ENCODE assay signal across 26 cellular contexts in the genomic region with DNA sequence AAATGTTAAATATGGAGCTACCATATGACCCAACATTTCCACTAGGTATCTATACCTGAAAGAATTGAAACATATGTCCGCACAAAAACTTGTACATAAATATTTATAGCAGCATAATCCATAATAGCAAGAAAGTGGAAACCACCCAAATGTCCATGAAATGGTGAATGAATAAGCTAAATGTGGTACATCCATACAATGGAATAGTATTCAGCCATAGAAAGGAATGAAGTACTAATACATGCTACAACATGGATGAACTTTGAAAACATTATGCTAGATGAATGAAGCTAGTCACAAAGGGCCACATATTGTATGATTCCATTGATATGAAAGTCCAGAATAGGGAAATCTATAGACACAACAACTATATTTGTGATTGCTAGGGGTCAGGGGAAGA. TPM values are rescaled to one million over a fixed set of nuclear protein-coding genes. Genes with fewer than 3 reads are reported as not detected.
DNase-seq lines count a peak whose midpoint lies in the region; ATAC-seq, FAIRE-seq and TF ChIP-seq lines count a peak whose summit lies in the region.
"Had no signal": no experiment of that assay in that cellular context is flagged by ENCODE, and none has a peak within 500 bp of the region (broad histone marks: within the 10 kb centered on the region; RNA-seq: fewer than 3 reads in every experiment).

No MANE protein-coding gene starts in this region.

- H3K9me3 ChIP-seq in SK-N-SH, result no peaks in the 10 kb centered on the region
- no peaks in the 10 kb centered on the region for H3K9me3 ChIP-seq in HEK293 (ENCODE audit: control insufficient read depth, insufficient read depth, low read depth, low read length)
- peaks cover 4% of the 10 kb centered on the region; the same call in 1 of the 2 replicates for H3K9me3 ChIP-seq in K562 (replicated peaks; ENCODE audit: control insufficient read depth, insufficient read depth, low read depth, low read length)
- H3K9me3 ChIP-seq in neuronal stem cell (replicated peaks in 1 of 2; ENCODE audit: control insufficient read depth in 2 of 2, insufficient read depth in 1 of 2, low read depth in 1 of 2, low read length in 2 of 2), result peaks cover 0 to 3% of the 10 kb centered on the region in 2 donors
- H3K9me3 ChIP-seq: BE2C had no signal

- no peaks in the 10 kb centered on the region for H3K9me1 ChIP-seq in K562 (ENCODE audit: control insufficient read depth, insufficient read depth, low read length)

- no peak overlapping the region for H2BK15ac ChIP-seq in neuronal stem cell (ENCODE audit: low read length)

- no peaks in the 10 kb centered on the region for H3F3A ChIP-seq in SK-N-SH (replicated peaks; ENCODE audit: insufficient read depth)

- ATAC-seq in SK-N-SH treated with all-trans-retinoic acid at 6 μM for 48 hours (no peak), K562 (no peak)
- ATAC-seq: GM12878 had no signal

- H3K9ac ChIP-seq in SK-N-SH (no peak overlapping the region), K562 (ENCODE audit: insufficient read depth in 1 of 2, low read depth in 2 of 2, low read length in 2 of 2) (no peak overlapping the region), neuronal stem cell (ENCODE audit: low read depth, low read length, poor library complexity) (no peak overlapping the region)
- H3K9ac ChIP-seq: BLaER1 had no signal

- H3K4me2 ChIP-seq in SK-N-SH (no peak overlapping the region), K562 (ENCODE audit: insufficient read depth, low read length) (no peak overlapping the region), neuronal stem cell (ENCODE audit: insufficient read depth, low read length, poor library complexity, severe bottlenecking) (no peak overlapping the region)
- H3K4me2 ChIP-seq: BLaER1 had no signal

- H3K79me1 ChIP-seq in neuronal stem cell (ENCODE audit: low read depth, low read length), result peaks cover 2% of the 10 kb centered on the region

- TF ChIP-seq CTCF in SK-N-SH (IDR thresholded peaks at IDR 0.05) (no peak), HEK293 (tag by site-specific recombination; IDR thresholded peaks at IDR 0.05) (no peak), K562 (IDR thresholded peaks at IDR 0.05 in 2 of 3, conservative IDR thresholded peaks at IDR 0.05 in 1 of 3; ENCODE audit: insufficient read depth in 2 of 3, low read depth in 1 of 3, low read length in 3 of 3) (no peak)

- TF ChIP-seq RAD21 in SK-N-SH (IDR thresholded peaks at IDR 0.05; ENCODE audit: low read length), result no peak
- no peak for TF ChIP-seq RAD21 in K562 (CRISPR knock-in tag; conservative IDR thresholded peaks at IDR 0.05 in 1 of 2, IDR thresholded peaks at IDR 0.05 in 1 of 2)

- no peak overlapping the region for H3K23ac ChIP-seq in neuronal stem cell (ENCODE audit: low read depth, low read length, poor library complexity)

- no TSS peak for BruUV-seq in K562 (replicated peaks; lab: Mats Ljungman, UMichigan)

- TF ChIP-seq EP300 in SK-N-SH (IDR thresholded peaks at IDR 0.05; ENCODE audit: borderline replicate concordance in 1 of 2, low read depth in 1 of 2, low read length in 1 of 2) (no peak), K562 (IDR thresholded peaks at IDR 0.05; ENCODE audit: low read length) (no peak)

- H3K79me2 ChIP-seq in SK-N-SH (ENCODE audit: insufficient read depth) (no peaks in the 10 kb centered on the region), K562 (ENCODE audit: control insufficient read depth, insufficient read depth, low read length) (no peaks in the 10 kb centered on the region)

- no peak overlapping the region for H2BK120ac ChIP-seq in neuronal stem cell (ENCODE audit: low read depth, low read length)

- H4K8ac ChIP-seq in neuronal stem cell (ENCODE audit: low read depth, low read length), result no peak overlapping the region

- H2BK12ac ChIP-seq in neuronal stem cell (ENCODE audit: low read length), result no peak overlapping the region

- H4K20me1 ChIP-seq in SK-N-SH (ENCODE audit: insufficient read depth) (no peaks in the 10 kb centered on the region), K562 (replicated peaks; ENCODE audit: control insufficient read depth, insufficient read depth, low read length) (0 out of 2 replicates have a peak, but pooled peaks cover 4% of the 10 kb centered on the region)
- H4K20me1 ChIP-seq: BLaER1 had no signal

- no peak overlapping the region for H3K4ac ChIP-seq in neuronal stem cell (ENCODE audit: low read length)

- DNase-seq in SK-N-SH, result no peak
- DNase-seq in K562 (ENCODE audit: extremely low read depth in 1 of 4, low spot score in 3 of 4), result no peak
- DNase-seq in activated CD4-positive, alpha-beta T cell treated with anti-CD3 and anti-CD28 coated beads for 4 hours, result no peak
- DNase-seq in T-helper 9 cell, result no peak
- no peak for DNase-seq in neuronal stem cell (ENCODE audit: low spot score)
- DNase-seq: ACHN; BE2C; C1 segment of cervical spinal cord; CD4-positive, alpha-beta memory T cell; CD4-positive, CD25-positive, alpha-beta regulatory T cell; COR-L47; DMS53; DMS79; DND-41; EL; GDM1 had no signal

- H3K18ac ChIP-seq in neuronal stem cell (ENCODE audit: low read length), result no peak overlapping the region

- POLR2A ChIA-PET in SK-N-SH (lab: Yijun Ruan, JAX) (interaction anchor here (0.7 kb wide), 1 partner anchor 31 kb away, joined by 3 read pairs; no protein-coding TSS in a partner anchor), HEK293 (lab: Yijun Ruan, JAX) (no interaction called here), K562 (lab: Yijun Ruan, JAX) (interaction anchor here (0.7 to 0.8 kb wide), 3 partner anchors 9 to 14 kb away, joined by 3 to 4 read pairs (median 3); no protein-coding TSS in a partner anchor)

- H3K4me3 ChIP-seq in SK-N-SH (ENCODE audit: low read depth in 2 of 2, low read length in 1 of 2) (no peak overlapping the region), HEK293 (ENCODE audit: low read depth, low read length) (no peak overlapping the region), K562 (no peak overlapping the region), neuronal stem cell (ENCODE audit: low read length in 2 of 2) (no peak overlapping the region)
- H3K4me3 ChIP-seq: BLaER1, GM12878 had no signal

- no peak overlapping the region for H3K14ac ChIP-seq in neuronal stem cell (ENCODE audit: low read length)

- no peak overlapping the region for H2AK5ac ChIP-seq in neuronal stem cell (ENCODE audit: low read depth, low read length)

- TF ChIP-seq POLR2A in K562 (conservative IDR thresholded peaks at IDR 0.05), result no peak

- H2BK5ac ChIP-seq in neuronal stem cell (ENCODE audit: low read length), result no peak overlapping the region

- H3K27ac ChIP-seq in SK-N-SH (ENCODE audit: low read depth in 2 of 2, low read length in 1 of 2) (no peak overlapping the region), HEK293 (ENCODE audit: extremely low read depth, low read depth, low read length) (no peak overlapping the region), K562 (ENCODE audit: extremely low read depth, low read depth, low read length) (no peak overlapping the region), neuronal stem cell (replicated peaks; ENCODE audit: low read length) (no peak overlapping the region)
- H3K27ac ChIP-seq: 22Rv1, BLaER1 had no signal

- no peaks in the 10 kb centered on the region for H3K36me3 ChIP-seq in SK-N-SH (replicated peaks in 1 of 2; ENCODE audit: control insufficient read depth in 1 of 2, insufficient read depth in 2 of 2, low read length in 1 of 2)
- no peaks in the 10 kb centered on the region for H3K36me3 ChIP-seq in HEK293 (ENCODE audit: control insufficient read depth in 2 of 2, insufficient read depth in 1 of 2, low read length in 2 of 2)
- no peaks in the 10 kb centered on the region for H3K36me3 ChIP-seq in K562 (ENCODE audit: control insufficient read depth, insufficient read depth, low read length)
- peaks cover 0 to 2% of the 10 kb centered on the region in 2 donors for H3K36me3 ChIP-seq in neuronal stem cell (replicated peaks in 1 of 2; ENCODE audit: control insufficient read depth in 2 of 2, insufficient read depth in 2 of 2, low read length in 2 of 2)
- H3K36me3 ChIP-seq: BE2C, BLaER1 had no signal

- in situ Hi-C loops in K562 (cut with MboI), result no loop called here

- no peak overlapping the region for H2AFZ ChIP-seq in SK-N-SH (ENCODE audit: low read depth)
- H2AFZ ChIP-seq in K562 (ENCODE audit: low read depth, low read length), result no peak overlapping the region
- H2AFZ ChIP-seq in neuronal stem cell (ENCODE audit: low read length), result no peak overlapping the region

- CTCF ChIA-PET in SK-N-SH (lab: Yijun Ruan, JAX), result interaction anchor here (0.5 to 45.6 kb wide), 7 partner anchors 9 to 985 kb away, joined by 3 to 1333 read pairs (median 12); no protein-coding TSS in a partner anchor
- CTCF ChIA-PET in HEK293 (lab: Yijun Ruan, JAX), result interaction anchor here (0.8 to 6.5 kb wide), 9 partner anchors 11 to 148 kb away, joined by 3 to 49 read pairs (median 9); no protein-coding TSS in a partner anchor
- CTCF ChIA-PET in K562 (lab: Yijun Ruan, JAX; ENCODE audit: low intra/inter-chr PET ratio), result no interaction called here

- H3K4me1 ChIP-seq in SK-N-SH (ENCODE audit: control insufficient read depth in 1 of 2, insufficient read depth in 2 of 2, low read depth in 1 of 2, low read length in 1 of 2) (peaks cover 5 to 9% of the 10 kb centered on the region in 2 experiments; a peak in 2 of 4 replicates), HEK293 (ENCODE audit: control insufficient read depth, insufficient read depth, low read length) (no peaks in the 10 kb centered on the region), K562 (replicated peaks in 1 of 2; ENCODE audit: control insufficient read depth in 2 of 2, insufficient read depth in 2 of 2, low read length in 2 of 2) (peaks cover 0 to 4% of the 10 kb centered on the region in 2 experiments; a peak in 1 of 5 replicates), neuronal stem cell (ENCODE audit: control insufficient read depth in 2 of 2, insufficient read depth in 1 of 2, low read depth in 1 of 2, low read length in 2 of 2) (peaks cover 0 to 5% of the 10 kb centered on the region in 2 donors)

- H3K27me3 ChIP-seq in SK-N-SH (ENCODE audit: insufficient read depth) (0 out of 2 replicates have a peak, but pooled peaks cover 5% of the 10 kb centered on the region), K562 (ENCODE audit: control insufficient read depth in 2 of 2, insufficient read depth in 2 of 2, low read length in 2 of 2) (peaks cover 4 to 28% of the 10 kb centered on the region in 2 experiments), neuronal stem cell (ENCODE audit: control insufficient read depth in 3 of 3, insufficient read depth in 3 of 3, low read depth in 1 of 3, low read length in 3 of 3) (peaks cover 0 to 7% (median 2%) of the 10 kb centered on the region in 3 experiments)
- H3K27me3 ChIP-seq: BE2C, BLaER1 had no signal

- no peaks in the 10 kb centered on the region for H3K9me2 ChIP-seq in SK-N-SH

- intact Hi-C loops in K562 (cut with micrococcal nuclease), result no loop called here

- WGBS in SK-N-SH (ENCODE audit: low lambda C conversion rate), result 83% methylated on average over 1 of the region's 1 CpG
- 0% methylated on average over 1 of the region's 1 CpG for WGBS in K562 (ENCODE audit: insufficient coverage, low coverage, missing lambda C conversion rate)
- no CpG with 5 or more reads among the region's 1 CpG for WGBS in neuronal stem cell (ENCODE audit: extremely low coverage in 2 of 2, insufficient read length in 2 of 2, insufficient replicate concordance in 1 of 2), 2 donors

- no peak for FAIRE-seq in K562 (lab: Jason Lieb, UNC)
- FAIRE-seq: GM12892, GM18507 had no signal

- H4K91ac ChIP-seq in neuronal stem cell (ENCODE audit: low read depth, low read length, poor library complexity), result no peak overlapping the region

RNA-seq across cellular contexts. Expression of gene BLACAT1, which starts 20.0 kb away (rescaled TPM):
- polyA plus RNA-seq in SK-N-SH (2012; rRNA removed) (not detected in 2 replicates), K562 (2011; rRNA removed) (3.4 and 5.9 TPM in 2 replicates), K562 (2014; fragmentation: Illumina TruSeq; extraction: Trizol) (1.2 and 1.6 TPM in 2 replicates), K562 (2014; fragmentation: Nextera tagmentation; extraction: Ambion mirVana) (under 1 TPM; 0.10 to 0.17 TPM), K562 (2014; rRNA removed) (0.84 and 1.3 TPM in 2 replicates)
- not detected in 2 replicates for polyA plus RNA-seq in SK-N-SH (2012; cell fraction: cytosol; rRNA removed)
- polyA plus RNA-seq in SK-N-SH (2012; cell fraction: nucleus; rRNA removed), result 0.04 TPM in 1 of 2 replicates, not detected in the other
- total RNA-seq in K562 (2011; cell fraction: chromatin; rRNA removed; ENCODE audit: low replicate concordance), result 5.4 and 17.4 TPM in 2 replicates
- 5.8 and 9.7 TPM in 2 replicates for total RNA-seq in K562 (2011; cell fraction: nucleolus; rRNA removed)
- 7.8 and 9.5 TPM in 2 replicates for total RNA-seq in K562 (2011; cell fraction: nucleoplasm; rRNA removed)
- total RNA-seq in K562 (2014; rRNA removed) (0.37 and 0.73 TPM in 2 replicates), K562 (2014; rRNA removed; fragmentation: Illumina TruSeq; extraction: Trizol) (0.73 and 1.1 TPM in 2 replicates), K562 (2015; rRNA removed; fragmentation: Illumina TruSeq; extraction: Trizol) (0.45 and 0.47 TPM in 2 replicates), K562 (2021) (0.83 and 1.0 TPM in 2 replicates)
- polyA plus RNA-seq in K562 (2011; cell fraction: cytosol; rRNA removed), result 2.6 and 3.6 TPM in 2 replicates
- polyA plus RNA-seq in K562 (2011; cell fraction: nucleus; rRNA removed), result 7.5 and 19.7 TPM in 2 replicates
- polyA plus RNA-seq in K562 (2012), result 1.2 and 3.3 TPM in 2 replicates
- 3.0 and 5.2 TPM in 2 replicates for polyA minus RNA-seq in K562 (2011; rRNA and poly(A)+ RNA removed)
- polyA minus RNA-seq in K562 (2011; cell fraction: cytosol; rRNA and poly(A)+ RNA removed), result 0.55 and 1.3 TPM in 2 replicates
- polyA minus RNA-seq in K562 (2011; cell fraction: nucleus; rRNA and poly(A)+ RNA removed), result 3.4 and 4.8 TPM in 2 replicates
- polyA plus RNA-seq in neuronal stem cell (2013, experiment 1 of 2), result 75.0 TPM
- 75.3 TPM for polyA plus RNA-seq in neuronal stem cell (2013, experiment 2 of 2)
- polyA plus RNA-seq: CD14-positive monocyte; CD4-positive, alpha-beta memory T cell; CD4-positive, CD25-positive, alpha-beta regulatory T cell; CD8-positive, alpha-beta memory T cell had no signal

RNA-seq across cellular contexts. Expression of gene CDK18, which starts 28.6 kb away (rescaled TPM):
- 2.5 and 3.1 TPM in 2 replicates for polyA plus RNA-seq in SK-N-SH (2012; rRNA removed)
- polyA plus RNA-seq in SK-N-SH (2012; cell fraction: cytosol; rRNA removed), result 0.80 and 1.3 TPM in 2 replicates
- 10.6 and 12.1 TPM in 2 replicates for polyA plus RNA-seq in SK-N-SH (2012; cell fraction: nucleus; rRNA removed)
- 0.63 and 3.1 TPM in 2 replicates for total RNA-seq in K562 (2011; cell fraction: chromatin; rRNA removed; ENCODE audit: low replicate concordance)
- 0.92 and 1.2 TPM in 2 replicates for total RNA-seq in K562 (2011; cell fraction: nucleolus; rRNA removed)
- 1.0 and 1.7 TPM in 2 replicates for total RNA-seq in K562 (2011; cell fraction: nucleoplasm; rRNA removed)
- total RNA-seq in K562 (2014; rRNA removed), result 0.05 TPM in 1 of 2 replicates, not detected in the other
- 0.07 TPM in 1 of 2 replicates, not detected in the other for total RNA-seq in K562 (2014; rRNA removed; fragmentation: Illumina TruSeq; extraction: Trizol)
- total RNA-seq in K562 (2015; rRNA removed; fragmentation: Illumina TruSeq; extraction: Trizol), result 0.23 and 0.69 TPM in 2 replicates
- 0.34 and 0.44 TPM in 2 replicates for total RNA-seq in K562 (2021)
- polyA plus RNA-seq in K562 (2011; rRNA removed), result 0.17 and 0.20 TPM in 2 replicates
- polyA plus RNA-seq in K562 (2011; cell fraction: cytosol; rRNA removed), result 0.06 and 0.25 TPM in 2 replicates
- 0.51 and 1.9 TPM in 2 replicates for polyA plus RNA-seq in K562 (2011; cell fraction: nucleus; rRNA removed)
- 0.46 and 1.4 TPM in 2 replicates for polyA plus RNA-seq in K562 (2012)
- polyA plus RNA-seq in K562 (2014; fragmentation: Illumina TruSeq; extraction: Trizol), result 0.51 and 0.61 TPM in 2 replicates
- polyA plus RNA-seq in K562 (2014; fragmentation: Nextera tagmentation; extraction: Ambion mirVana), result not detected
- polyA plus RNA-seq in K562 (2014; rRNA removed), result 0.08 and 0.19 TPM in 2 replicates
- 0.18 and 0.28 TPM in 2 replicates for polyA minus RNA-seq in K562 (2011; rRNA and poly(A)+ RNA removed)
- polyA minus RNA-seq in K562 (2011; cell fraction: cytosol; rRNA and poly(A)+ RNA removed), result not detected in 2 replicates
- 0.56 and 1.6 TPM in 2 replicates for polyA minus RNA-seq in K562 (2011; cell fraction: nucleus; rRNA and poly(A)+ RNA removed)
- 25.8 TPM for polyA plus RNA-seq in neuronal stem cell (2013, experiment 1 of 2)
- polyA plus RNA-seq in neuronal stem cell (2013, experiment 2 of 2), result 25.5 TPM
- polyA plus RNA-seq: CD4-positive, CD25-positive, alpha-beta regulatory T cell had no signal

RNA-seq across cellular contexts. Expression of gene LEMD1, which starts 54.0 kb away (rescaled TPM):
- polyA plus RNA-seq in SK-N-SH (2012; rRNA removed) (not detected in 2 replicates), K562 (2011; rRNA removed) (2.0 and 2.4 TPM in 2 replicates), K562 (2014; fragmentation: Illumina TruSeq; extraction: Trizol) (0.79 and 1.2 TPM in 2 replicates), K562 (2014; fragmentation: Nextera tagmentation; extraction: Ambion mirVana) (under 1 TPM in 1 of 2 experiments, not detected in 1; 0.11 TPM), K562 (2014; rRNA removed) (0.27 TPM in 1 of 2 replicates, not detected in the other)
- not detected in 2 replicates for polyA plus RNA-seq in SK-N-SH (2012; cell fraction: cytosol; rRNA removed)
- not detected in 2 replicates for polyA plus RNA-seq in SK-N-SH (2012; cell fraction: nucleus; rRNA removed)
- 2.9 and 13.1 TPM in 2 replicates for total RNA-seq in K562 (2011; cell fraction: chromatin; rRNA removed; ENCODE audit: low replicate concordance)
- 6.3 and 10.7 TPM in 2 replicates for total RNA-seq in K562 (2011; cell fraction: nucleolus; rRNA removed)
- 4.1 and 5.0 TPM in 2 replicates for total RNA-seq in K562 (2011; cell fraction: nucleoplasm; rRNA removed)
- total RNA-seq in K562 (2014; rRNA removed) (0.54 and 1.0 TPM in 2 replicates), K562 (2014; rRNA removed; fragmentation: Illumina TruSeq; extraction: Trizol) (0.36 and 0.41 TPM in 2 replicates), K562 (2015; rRNA removed; fragmentation: Illumina TruSeq; extraction: Trizol) (0.79 and 0.80 TPM in 2 replicates), K562 (2021) (0.47 and 0.60 TPM in 2 replicates)
- 1.1 and 3.8 TPM in 2 replicates for polyA plus RNA-seq in K562 (2011; cell fraction: cytosol; rRNA removed)
- polyA plus RNA-seq in K562 (2011; cell fraction: nucleus; rRNA removed), result 3.4 and 14.8 TPM in 2 replicates
- polyA plus RNA-seq in K562 (2012), result 0.62 and 1.6 TPM in 2 replicates
- 1.9 and 3.9 TPM in 2 replicates for polyA minus RNA-seq in K562 (2011; rRNA and poly(A)+ RNA removed)
- 2.3 and 3.0 TPM in 2 replicates for polyA minus RNA-seq in K562 (2011; cell fraction: cytosol; rRNA and poly(A)+ RNA removed)
- 5.6 and 12.5 TPM in 2 replicates for polyA minus RNA-seq in K562 (2011; cell fraction: nucleus; rRNA and poly(A)+ RNA removed)
- polyA plus RNA-seq in neuronal stem cell (2013, experiment 1 of 2), result 108 TPM
- polyA plus RNA-seq in neuronal stem cell (2013, experiment 2 of 2), result 112 TPM
- total RNA-seq: CD4-positive, CD25-positive, alpha-beta regulatory T cell; GM12878 had no signal
- polyA plus RNA-seq: AG04450; CD14-positive monocyte; CD4-positive, alpha-beta memory T cell; CD4-positive, CD25-positive, alpha-beta regulatory T cell; CD8-positive, alpha-beta memory T cell had no signal
